ENCODE assay signal across 8 cellular contexts in genomic region chr12:123384994-123385376, GRCh38. TPM values are rescaled to one million over a fixed set of nuclear protein-coding genes. Genes with fewer than 3 reads are reported as not detected.
DNase-seq lines count a peak whose midpoint lies in the region; ATAC-seq and TF ChIP-seq lines count a peak whose summit lies in the region.

No MANE protein-coding gene starts in this region.

- no peak overlapping the region for H3K27ac ChIP-seq in CD8-positive, alpha-beta T cell (ENCODE audit: low read depth, low read length)
- no peak overlapping the region for H3K27ac ChIP-seq in duodenal mucosa (ENCODE audit: low read depth, low read length)

- H3K27me3 Mint-ChIP-seq in CD8-positive, alpha-beta T cell (ENCODE audit: low read depth): no peaks in the 10 kb centered on the region
- H3K27me3 Mint-ChIP-seq in neural crest cell (ENCODE audit: low read depth): no peaks in the 10 kb centered on the region

- H3K9me3 ChIP-seq in CD8-positive, alpha-beta T cell (ENCODE audit: low read length): no peaks in the 10 kb centered on the region
- no peaks in the 10 kb centered on the region for H3K9me3 ChIP-seq in duodenal mucosa (ENCODE audit: control insufficient read depth in 1 of 2, low read length in 2 of 2)

- peak overlapping the region; percentile 55 to 74 for H3K9ac ChIP-seq in duodenal mucosa (ENCODE audit: low read depth in 1 of 2, low read length in 2 of 2)

- no peaks in the 10 kb centered on the region for H3K9me3 Mint-ChIP-seq in CD8-positive, alpha-beta T cell
- H3K9me3 Mint-ChIP-seq in neural crest cell: no peaks in the 10 kb centered on the region

- peaks cover 1% of the 10 kb centered on the region for H3K36me3 Mint-ChIP-seq in CD8-positive, alpha-beta T cell
- no peaks in the 10 kb centered on the region for H3K36me3 Mint-ChIP-seq in neural crest cell (ENCODE audit: low read depth)

- in situ Hi-C loops in KBM-7 (cut with MboI; ENCODE audit: low pct_unique_long_range_greater_than_20kb, low sequenced_read_pairs): no loop called here

- POLR2A ChIA-PET in CD8-positive, alpha-beta T cell (lab: Charles Lee): interaction anchor here (1.9 to 2.2 kb wide), 5 partner anchors 9 to 217 kb away, joined by 5 to 26 read pairs (median 8); partner anchors contain the start of genes DDX55, SBNO1 and SNRNP35

- TF ChIP-seq CTCF in CD8-positive, alpha-beta T cell (IDR thresholded peaks at IDR 0.05): no peak
- TF ChIP-seq CTCF in neural crest cell (conservative IDR thresholded peaks at IDR 0.05): peak; percentile 23

- CTCF ChIA-PET in CD8-positive, alpha-beta T cell (lab: Charles Lee): interaction anchor here (1.2 to 2.3 kb wide), 4 partner anchors 11 to 20 kb away, joined by 3 to 16 read pairs (median 4); partner anchors contain the start of gene SBNO1

- intact Hi-C loops in CD8-positive, alpha-beta T cell (cut with DNase I, micrococcal nuclease): loop anchor here (1.0 to 5.0 kb wide), 5 partner anchors 20 to 498 kb away; partner anchors contain the start of genes DDX55 (in 1 of the 2), MPHOSPH9 (in 1 of the 2), MTRFR (in 1 of the 2) and RILPL2 (in 1 of the 2)

- H3K4me3 Mint-ChIP-seq in CD8-positive, alpha-beta T cell: peak overlapping the region; percentile 91
- H3K4me3 Mint-ChIP-seq in neural crest cell: peak overlapping the region; percentile 97

- peaks cover 20% of the 10 kb centered on the region for H3K4me1 Mint-ChIP-seq in CD8-positive, alpha-beta T cell (ENCODE audit: low read depth)
- peaks cover 23% of the 10 kb centered on the region for H3K4me1 Mint-ChIP-seq in neural crest cell

- peak overlapping the region; percentile 82 for H3K4me3 ChIP-seq in CD8-positive, alpha-beta T cell (ENCODE audit: low read depth, low read length)
- H3K4me3 ChIP-seq in duodenal mucosa (ENCODE audit: low read depth in 1 of 2, low read length in 2 of 2): peak overlapping the region; percentile 85 to 86

- peaks cover 20% of the 10 kb centered on the region for H3K4me1 ChIP-seq in CD8-positive, alpha-beta T cell (ENCODE audit: insufficient read depth, low read length)
- H3K4me1 ChIP-seq in duodenal mucosa (ENCODE audit: control insufficient read depth in 1 of 2, insufficient read depth in 2 of 2, low read length in 2 of 2): peaks cover 19 to 28% of the 10 kb centered on the region in 2 donors

- no peaks in the 10 kb centered on the region for H3K36me3 ChIP-seq in CD8-positive, alpha-beta T cell (ENCODE audit: insufficient read depth, low read length)
- H3K36me3 ChIP-seq in duodenal mucosa (ENCODE audit: control insufficient read depth in 1 of 2, insufficient read depth in 2 of 2, low read length in 2 of 2): no peaks in the 10 kb centered on the region

- no peak overlapping the region for H3K27ac Mint-ChIP-seq in CD8-positive, alpha-beta T cell
- no peak overlapping the region for H3K27ac Mint-ChIP-seq in neural crest cell (ENCODE audit: unreplicated experiment)

- H3K27me3 ChIP-seq in CD8-positive, alpha-beta T cell (ENCODE audit: insufficient read depth, low read length): no peaks in the 10 kb centered on the region
- no peaks in the 10 kb centered on the region for H3K27me3 ChIP-seq in duodenal mucosa (ENCODE audit: control insufficient read depth in 1 of 2, insufficient read depth in 2 of 2, low read length in 2 of 2)

- ATAC-seq in CD8-positive, alpha-beta T cell: no peak

- no peak for DNase-seq in CD8-positive, alpha-beta T cell
- DNase-seq in M059J (ENCODE audit: low read depth): peak; percentile 55
- DNase-seq in neural crest cell (ENCODE audit: low read depth, low spot score): no peak
- no peak for DNase-seq in KBM-7
- DNase-seq in NCI-H345 (lab: John Stamatoyannopoulos, UW): no peak
- DNase-seq in DMS 273 treated with DMSO at 0.1 percent for 48 hours (lab: John Stamatoyannopoulos, UW): no peak
- DNase-seq in DMS79 treated with DMSO at 0.1 percent for 48 hours (lab: John Stamatoyannopoulos, UW): no peak

RNA-seq across cellular contexts. Expression of gene KMT5A, which starts 1.1 kb away (rescaled TPM):
- total RNA-seq in CD8-positive, alpha-beta T cell: 10 to 100 TPM; 24.6 to 25.4 TPM
- total RNA-seq in M059J (2014; rRNA removed; shearing (Covaris generic)): 32.2 and 51.5 TPM in 2 replicates
- 55.1 and 57.5 TPM in 2 replicates for total RNA-seq in neural crest cell

RNA-seq across cellular contexts. Expression of gene SBNO1, which starts 20.3 kb away (rescaled TPM):
- 10 to 100 TPM; 25.4 to 25.9 TPM for total RNA-seq in CD8-positive, alpha-beta T cell
- total RNA-seq in M059J (2014; rRNA removed; shearing (Covaris generic)): 10.5 and 16.3 TPM in 2 replicates
- 43.2 and 44.8 TPM in 2 replicates for total RNA-seq in neural crest cell

RNA-seq across cellular contexts. Expression of gene RILPL2, which starts 51.5 kb away (rescaled TPM):
- 1 to 10 TPM; 3.4 to 3.6 TPM for total RNA-seq in CD8-positive, alpha-beta T cell
- total RNA-seq in M059J (2014; rRNA removed; shearing (Covaris generic)): 3.5 and 5.3 TPM in 2 replicates
- 1.6 and 1.9 TPM in 2 replicates for total RNA-seq in neural crest cell
